1 cellular context compared by ENCODE assay signal in genomic region chr10:73997479-73997805, GRCh38.
TF ChIP-seq lines count a peak whose summit lies in the region.

No MANE protein-coding gene starts in this region.

TF ChIP-seq in K562, 482 proteins besides CTCF, POLR2A, EP300 and RAD21 (continued from another document and continues in another):
- TF ChIP-seq HNRNPLL (IDR thresholded peaks at IDR 0.05; ENCODE audit: low read depth, low read length, poor library complexity, severe bottlenecking) (no peak), CREM (IDR thresholded peaks at IDR 0.05; ENCODE audit: low read depth) (0 out of 2 replicates have a peak, but pooled peaks have one; percentile 11), SIRT6 (IDR thresholded peaks at IDR 0.05; ENCODE audit: low read depth, low read length) (no peak), ZNF507 (tag; conservative IDR thresholded peaks at IDR 0.05) (no peak), EHMT2 (IDR thresholded peaks at IDR 0.05) (no peak), PATZ1 (CRISPR knock-in tag; IDR thresholded peaks at IDR 0.05; ENCODE audit: borderline replicate concordance) (no peak), HMBOX1 (IDR thresholded peaks at IDR 0.05) (no peak), MNT (conservative IDR thresholded peaks at IDR 0.05) (no peak), POLR3A (IDR thresholded peaks at IDR 0.05; ENCODE audit: borderline replicate concordance, extremely low read depth, insufficient read depth, insufficient read length) (no peak), NCOR1 (IDR thresholded peaks at IDR 0.05) (no peak), CREB3L1 (IDR thresholded peaks at IDR 0.05; ENCODE audit: borderline replicate concordance, low read depth) (no peak), SLC30A9 (CRISPR knock-in tag; IDR thresholded peaks at IDR 0.05) (no peak), E2F5 (CRISPR knock-in tag; IDR thresholded peaks at IDR 0.05) (no peak), FOXP1 (CRISPR knock-in tag; IDR thresholded peaks at IDR 0.05) (no peak), RB1 (IDR thresholded peaks at IDR 0.05; ENCODE audit: low read depth) (no peak), E2F3 (CRISPR knock-in tag; IDR thresholded peaks at IDR 0.05) (peak; percentile 37; the same call in 1 of the 2 replicates), GTF2F1 (IDR thresholded peaks at IDR 0.05; ENCODE audit: low read depth, low read length) (0 out of 2 replicates have a peak, but pooled peaks have one; percentile 10), HMGXB4 (CRISPR knock-in tag; IDR thresholded peaks at IDR 0.05) (no peak), U2AF1 (optimal IDR thresholded peaks at IDR 0.05; ENCODE audit: low read depth, low read length) (no peak), ZNF780A (CRISPR knock-in tag; IDR thresholded peaks at IDR 0.05) (no peak), ZNF699 (CRISPR knock-in tag; IDR thresholded peaks at IDR 0.05; ENCODE audit: insufficient replicate concordance) (no peak), ZNF143 (CRISPR knock-in tag; IDR thresholded peaks at IDR 0.05) (no peak), XRCC5 (IDR thresholded peaks at IDR 0.05; ENCODE audit: low read depth, low read length) (no peak), ZNF277 (CRISPR knock-in tag; IDR thresholded peaks at IDR 0.05; ENCODE audit: borderline replicate concordance) (no peak), HNRNPUL1 (IDR thresholded peaks at IDR 0.05; ENCODE audit: low read length) (no peak), E4F1 (CRISPR knock-in tag; IDR thresholded peaks at IDR 0.05; ENCODE audit: borderline replicate concordance) (no peak), ZNF217 (CRISPR knock-in tag; IDR thresholded peaks at IDR 0.05) (no peak), CEBPG (CRISPR knock-in tag; IDR thresholded peaks at IDR 0.05) (no peak), CEBPG (tag; conservative IDR thresholded peaks at IDR 0.05 in 1 of 2, IDR thresholded peaks at IDR 0.05 in 1 of 2) (no peak), SMAD1 (IDR thresholded peaks at IDR 0.05; ENCODE audit: low read depth, low read length, partially characterized antibody) (no peak), STAT5A (IDR thresholded peaks at IDR 0.05; ENCODE audit: borderline replicate concordance, low read length) (no peak), SREBF1 (IDR thresholded peaks at IDR 0.05; ENCODE audit: borderline replicate concordance, low read depth, low read length) (no peak), SMAD3 (CRISPR knock-in tag; conservative IDR thresholded peaks at IDR 0.05) (0 out of 2 replicates have a peak, but pooled peaks have one; percentile 31), MAZ (CRISPR knock-in tag; conservative IDR thresholded peaks at IDR 0.05 in 1 of 2, IDR thresholded peaks at IDR 0.05 in 1 of 2) (no peak), E2F8 (IDR thresholded peaks at IDR 0.05; ENCODE audit: low read depth, partially characterized antibody) (no peak), CEBPB (tag; IDR thresholded peaks at IDR 0.05) (no peak), ZNF197 (CRISPR knock-in tag; IDR thresholded peaks at IDR 0.05; ENCODE audit: low read depth) (0 out of 2 replicates have a peak, but pooled peaks have one; percentile 46), NRF1 (conservative IDR thresholded peaks at IDR 0.05 in 1 of 2, IDR thresholded peaks at IDR 0.05 in 1 of 2) (no peak), MXD1 (CRISPR knock-in tag; IDR thresholded peaks at IDR 0.05; ENCODE audit: borderline replicate concordance, poor library complexity, severe bottlenecking) (peak; percentile 8), STAT5B (CRISPR knock-in tag; IDR thresholded peaks at IDR 0.05) (no peak), ZBTB34 (CRISPR knock-in tag; IDR thresholded peaks at IDR 0.05) (no peak), RBFOX2 (IDR thresholded peaks at IDR 0.05; ENCODE audit: low read depth, low read length) (no peak), ZNF449 (CRISPR knock-in tag; IDR thresholded peaks at IDR 0.05) (no peak), HNRNPL (IDR thresholded peaks at IDR 0.05; ENCODE audit: low read depth, low read length) (no peak)
